In genomic region chr5:34244281-34245031, GRCh38 we compare ENCODE assay signal across 8 cellular contexts.
DNase-seq lines count a peak whose midpoint lies in the region; ATAC-seq and TF ChIP-seq lines count a peak whose summit lies in the region.
"Not testable (repeated sequence)": the region's sequence is repeated elsewhere in the genome, so short reads cannot be mapped to it uniquely, and the experiment has no call there.

No MANE protein-coding gene starts in this region.

- not testable (repeated sequence) for H3K9me2 ChIP-seq in SK-N-SH

- not testable (repeated sequence) for H3K4me1 ChIP-seq in SK-N-SH (ENCODE audit: control insufficient read depth in 1 of 2, insufficient read depth in 2 of 2, low read depth in 1 of 2, low read length in 1 of 2); smooth muscle cell (ENCODE audit: low read depth)

- peaks cover 29% of the 10 kb centered on the region for H3K79me2 ChIP-seq in SK-N-SH (ENCODE audit: insufficient read depth)
- not testable (repeated sequence) for H3K79me2 ChIP-seq in smooth muscle cell (ENCODE audit: low read depth)

- peak; percentile 59 for ATAC-seq in HG03064 (IDR thresholded peaks at IDR 0.05; ENCODE audit: low read depth, unreplicated experiment)

- H3K27ac Mint-ChIP-seq in activated T-helper 2 cell treated with anti-CD3 and anti-CD28 coated beads, Interferon-gamma antibody, Interleukin-2, Interleukin-4, amounts not matched to agents 10 μg/mL and 5 μg/mL and 100 μg/mL, durations not matched to agents 14 hours and 24 hours and 36 hours = peak overlapping the region; percentile 86
- H3K27ac Mint-ChIP-seq in type B pancreatic cell = peak overlapping the region; percentile 89

- POLR2A ChIA-PET in SK-N-SH (lab: Yijun Ruan, JAX) = not testable (repeated sequence)

- H3K4me2 ChIP-seq in SK-N-SH (peak overlapping the region; percentile 71), smooth muscle cell (peak overlapping the region; percentile 81)

- TF ChIP-seq CTCF in GM12875 (IDR thresholded peaks at IDR 0.05; ENCODE audit: borderline replicate concordance, insufficient read depth, low read depth, low read length); SK-N-SH (IDR thresholded peaks at IDR 0.05); epithelial cell of proximal tubule (conservative IDR thresholded peaks at IDR 0.05; ENCODE audit: low read depth, low read length); lower leg skin (IDR thresholded peaks at IDR 0.05); smooth muscle cell (IDR thresholded peaks at IDR 0.05; ENCODE audit: borderline replicate concordance, insufficient read depth, poor library complexity, severe bottlenecking); type B pancreatic cell (conservative IDR thresholded peaks at IDR 0.05): not testable (repeated sequence)

- H3K4me3 Mint-ChIP-seq in activated T-helper 2 cell treated with anti-CD3 and anti-CD28 coated beads, Interferon-gamma antibody, Interleukin-2, Interleukin-4, amounts not matched to agents 10 μg/mL and 5 μg/mL and 100 μg/mL, durations not matched to agents 14 hours and 24 hours and 36 hours (ENCODE audit: low read depth) = peak overlapping the region; percentile 85
- H3K4me3 Mint-ChIP-seq in type B pancreatic cell = peak overlapping the region; percentile 92

- CTCF ChIA-PET in SK-N-SH (lab: Yijun Ruan, JAX) = not testable (repeated sequence)

- WGBS in SK-N-SH (ENCODE audit: low lambda C conversion rate) = 0% methylated on average over 3 of the region's 41 CpGs
- 0 to 4% methylated on average over 3 of the region's 41 CpGs for WGBS in lower leg skin, 2 donors
- 1% methylated on average over 22 of the region's 41 CpGs for WGBS in smooth muscle cell (ENCODE audit: low lambda C conversion rate)

- intact Hi-C loops in activated T-helper 2 cell treated with anti-CD3 and anti-CD28 coated beads, Interferon-gamma antibody, Interleukin-2, Interleukin-4, amounts not matched to agents 10 μg/mL and 5 μg/mL and 100 μg/mL, durations not matched to agents 14 hours and 24 hours and 36 hours (cut with micrococcal nuclease); lower leg skin (cut with DNase I; ENCODE audit: low total_unique reads): not testable (repeated sequence)

- not testable (repeated sequence) for H2AFZ ChIP-seq in SK-N-SH (ENCODE audit: low read depth)
- H2AFZ ChIP-seq in smooth muscle cell (ENCODE audit: low read depth) = peak overlapping the region; percentile 41

- H3K27me3 ChIP-seq in SK-N-SH (ENCODE audit: insufficient read depth); smooth muscle cell (ENCODE audit: low read depth): not testable (repeated sequence)

- TF ChIP-seq EP300 in SK-N-SH (IDR thresholded peaks at IDR 0.05; ENCODE audit: borderline replicate concordance in 1 of 2, low read depth in 1 of 2, low read length in 1 of 2) = not testable (repeated sequence)

- H3K9me3 Mint-ChIP-seq in activated T-helper 2 cell treated with anti-CD3 and anti-CD28 coated beads, Interferon-gamma antibody, Interleukin-2, Interleukin-4, amounts not matched to agents 10 μg/mL and 5 μg/mL and 100 μg/mL, durations not matched to agents 14 hours and 24 hours and 36 hours; type B pancreatic cell: not testable (repeated sequence)

- not testable (repeated sequence) for DNase-seq in SK-N-SH; epithelial cell of proximal tubule (ENCODE audit: low read depth); smooth muscle cell (lab: John Stamatoyannopoulos, UW; ENCODE audit: unreplicated experiment)
- DNase-seq in activated T-helper 2 cell treated with anti-CD3 and anti-CD28 coated beads, Interferon-gamma antibody, Interleukin-2, Interleukin-4, amounts not matched to agents 10 μg/mL and 5 μg/mL and 100 μg/mL, durations not matched to agents 14 hours and 24 hours and 36 hours (ENCODE audit: low spot score) = peak; percentile 81
- DNase-seq in lower leg skin (ENCODE audit: low spot score in 2 of 2) = peak; percentile 45 to 90
- peak; percentile 79 for DNase-seq in type B pancreatic cell (ENCODE audit: extremely low spot score, unreplicated experiment)

- not testable (repeated sequence) for TF ChIP-seq POLR2A in lower leg skin (IDR thresholded peaks at IDR 0.05)

- peak overlapping the region; percentile 62; the same call in 1 of the 2 replicates for H3K9ac ChIP-seq in SK-N-SH
- H3K9ac ChIP-seq in smooth muscle cell (ENCODE audit: low read depth) = not testable (repeated sequence)

- H3K27ac ChIP-seq in SK-N-SH (ENCODE audit: low read depth in 2 of 2, low read length in 1 of 2) (peak overlapping the region; percentile 70 to 74), smooth muscle cell (ENCODE audit: low read depth) (peak overlapping the region; percentile 23)

- H3K36me3 ChIP-seq in SK-N-SH (replicated peaks in 1 of 2; ENCODE audit: control insufficient read depth in 1 of 2, insufficient read depth in 2 of 2, low read length in 1 of 2); smooth muscle cell (ENCODE audit: low read depth): not testable (repeated sequence)

- not testable (repeated sequence) for H3K9me3 ChIP-seq in SK-N-SH; smooth muscle cell (replicated peaks; ENCODE audit: low read depth)

- TF ChIP-seq RAD21 in SK-N-SH (IDR thresholded peaks at IDR 0.05; ENCODE audit: low read length) = not testable (repeated sequence)

- H3K27me3 Mint-ChIP-seq in activated T-helper 2 cell treated with anti-CD3 and anti-CD28 coated beads, Interferon-gamma antibody, Interleukin-2, Interleukin-4, amounts not matched to agents 10 μg/mL and 5 μg/mL and 100 μg/mL, durations not matched to agents 14 hours and 24 hours and 36 hours (ENCODE audit: low read depth); type B pancreatic cell: not testable (repeated sequence)

- H3K36me3 Mint-ChIP-seq in activated T-helper 2 cell treated with anti-CD3 and anti-CD28 coated beads, Interferon-gamma antibody, Interleukin-2, Interleukin-4, amounts not matched to agents 10 μg/mL and 5 μg/mL and 100 μg/mL, durations not matched to agents 14 hours and 24 hours and 36 hours (ENCODE audit: low read depth); type B pancreatic cell: not testable (repeated sequence)

- not testable (repeated sequence) for H4K20me1 ChIP-seq in SK-N-SH (ENCODE audit: insufficient read depth); smooth muscle cell (ENCODE audit: low read depth)

- H3F3A ChIP-seq in SK-N-SH (replicated peaks; ENCODE audit: insufficient read depth); smooth muscle cell (ENCODE audit: low read depth): not testable (repeated sequence)

- H3K4me3 ChIP-seq in GM12875 (ENCODE audit: low read depth, low read length) (peak overlapping the region; percentile 41), SK-N-SH (ENCODE audit: low read depth in 2 of 2, low read length in 1 of 2) (peak overlapping the region; percentile 39 to 58), epithelial cell of proximal tubule (ENCODE audit: low read depth, low read length) (peak overlapping the region; percentile 41), smooth muscle cell (peak overlapping the region; percentile 56)
- H3K4me3 ChIP-seq in lower leg skin (ENCODE audit: low read depth, poor library complexity, severe bottlenecking) = not testable (repeated sequence)

- H3K4me1 Mint-ChIP-seq in activated T-helper 2 cell treated with anti-CD3 and anti-CD28 coated beads, Interferon-gamma antibody, Interleukin-2, Interleukin-4, amounts not matched to agents 10 μg/mL and 5 μg/mL and 100 μg/mL, durations not matched to agents 14 hours and 24 hours and 36 hours (ENCODE audit: low read depth) = peaks cover 12% of the 10 kb centered on the region
- not testable (repeated sequence) for H3K4me1 Mint-ChIP-seq in type B pancreatic cell (ENCODE audit: unreplicated experiment)

TF ChIP-seq in SK-N-SH, 30 proteins besides CTCF, POLR2A, EP300 and RAD21:
- TF ChIP-seq MAX (IDR thresholded peaks at IDR 0.05; ENCODE audit: low read depth) (0 out of 2 replicates have a peak, but pooled peaks have one; percentile 28), NFIC (IDR thresholded peaks at IDR 0.05; ENCODE audit: borderline replicate concordance) (0 out of 2 replicates have a peak, but pooled peaks have one; percentile 4), MXI1 (IDR thresholded peaks at IDR 0.05; ENCODE audit: low read depth, low read length) (peak; percentile 37; the same call in 1 of the 2 replicates), POLR2AphosphoS5 (IDR thresholded peaks at IDR 0.05; ENCODE audit: low read depth, low read length) (peak; percentile 38; the same call in 1 of the 2 replicates), TAF1 (IDR thresholded peaks at IDR 0.05; ENCODE audit: borderline replicate concordance, low read depth, low read length) (0 out of 2 replicates have a peak, but pooled peaks have one; percentile 19)
